Comparison of ENCODE assay signal across 17 cellular contexts in genomic region chr1:149931212-149931805, GRCh38. TPM values are rescaled to one million over a fixed set of nuclear protein-coding genes. Genes with fewer than 3 reads are reported as not detected.
A peak's percentile ranks its signal among the peaks of the same experiment; 100 is the strongest.
DNase-seq lines count a peak whose midpoint lies in the region; ATAC-seq and TF ChIP-seq lines count a peak whose summit lies in the region.
"Had no signal": no experiment of that assay in that cellular context is flagged by ENCODE, and none has a peak within 500 bp of the region (broad histone marks: within the 10 kb centered on the region; RNA-seq: fewer than 3 reads in every experiment).

No MANE protein-coding gene starts in this region.

- H3K4me3 ChIP-seq in PC-3 (ENCODE audit: low read length) = peak overlapping the region; percentile 16; the same call in 1 of the 2 replicates
- H3K4me3 ChIP-seq in CD4-positive, alpha-beta memory T cell (ENCODE audit: low read length in 2 of 2) = no peak overlapping the region

- peaks cover 9% of the 10 kb centered on the region for H3K36me3 ChIP-seq in PC-3 (ENCODE audit: low read depth, low read length)
- H3K36me3 ChIP-seq in CD4-positive, alpha-beta memory T cell (ENCODE audit: insufficient read depth, low read length) = peaks cover 2% of the 10 kb centered on the region

- H3K9me3 Mint-ChIP-seq in activated naive CD8-positive, alpha-beta T cell treated with anti-CD3 and anti-CD28 coated beads, Interleukin-2, amount 10 ng/mL, durations not matched to agents 7 days and 5 days = no peaks in the 10 kb centered on the region
- no peaks in the 10 kb centered on the region for H3K9me3 Mint-ChIP-seq in activated naive CD8-positive, alpha-beta T cell treated with anti-CD3 and anti-CD28 coated beads for 36 hours
- no peaks in the 10 kb centered on the region for H3K9me3 Mint-ChIP-seq in chondrocyte (ENCODE audit: low read depth)
- no peaks in the 10 kb centered on the region for H3K9me3 Mint-ChIP-seq in stimulated activated effector memory CD8-positive, alpha-beta T cell treated with anti-CD3 and anti-CD28 coated beads, Interleukin-12 subunit alpha, Interleukin-12 subunit beta, amount 100 ng/mL, for 72 hours
- H3K9me3 Mint-ChIP-seq in CD4-positive, alpha-beta memory T cell = no peaks in the 10 kb centered on the region

- peaks cover 29% of the 10 kb centered on the region for H3K4me1 Mint-ChIP-seq in activated naive CD8-positive, alpha-beta T cell treated with anti-CD3 and anti-CD28 coated beads, Interleukin-2, amount 10 ng/mL, durations not matched to agents 7 days and 5 days
- peaks cover 11% of the 10 kb centered on the region for H3K4me1 Mint-ChIP-seq in activated naive CD8-positive, alpha-beta T cell treated with anti-CD3 and anti-CD28 coated beads for 36 hours
- H3K4me1 Mint-ChIP-seq in chondrocyte (ENCODE audit: low read depth) = peaks cover 43% of the 10 kb centered on the region
- peaks cover 39% of the 10 kb centered on the region for H3K4me1 Mint-ChIP-seq in stimulated activated effector memory CD8-positive, alpha-beta T cell treated with anti-CD3 and anti-CD28 coated beads, Interleukin-12 subunit alpha, Interleukin-12 subunit beta, amount 100 ng/mL, for 72 hours
- peaks cover 9 to 32% (median 18%) of the 10 kb centered on the region in 4 donors for H3K4me1 Mint-ChIP-seq in CD4-positive, alpha-beta memory T cell

- H3K27me3 ChIP-seq in PC-3 (ENCODE audit: low read length) = no peaks in the 10 kb centered on the region
- H3K27me3 ChIP-seq in CD4-positive, alpha-beta memory T cell (ENCODE audit: insufficient read depth, low read length) = no peaks in the 10 kb centered on the region
- H3K27me3 ChIP-seq: BE2C had no signal

- H3K27me3 Mint-ChIP-seq in activated naive CD8-positive, alpha-beta T cell treated with anti-CD3 and anti-CD28 coated beads, Interleukin-2, amount 10 ng/mL, durations not matched to agents 7 days and 5 days = no peaks in the 10 kb centered on the region
- H3K27me3 Mint-ChIP-seq in activated naive CD8-positive, alpha-beta T cell treated with anti-CD3 and anti-CD28 coated beads for 36 hours = peaks cover 3% of the 10 kb centered on the region
- no peaks in the 10 kb centered on the region for H3K27me3 Mint-ChIP-seq in chondrocyte (ENCODE audit: low read depth)
- peaks cover 3% of the 10 kb centered on the region in 2 donors for H3K27me3 Mint-ChIP-seq in CD4-positive, alpha-beta memory T cell

- H3K9ac ChIP-seq in PC-3 (ENCODE audit: low read length) = no peak overlapping the region

- TF ChIP-seq CTCF in PC-3 (conservative IDR thresholded peaks at IDR 0.05; ENCODE audit: low read depth, low read length) = 0 out of 2 replicates have a peak, but pooled peaks have one; percentile 8
- no peak for TF ChIP-seq CTCF in chondrocyte (IDR thresholded peaks at IDR 0.05)

- CTCF ChIA-PET in PC-3 (lab: Charles Lee) = no interaction called here
- CTCF ChIA-PET in CD4-positive, alpha-beta memory T cell (lab: Charles Lee; ENCODE audit: partially characterized antibody) = no interaction called here

- ATAC-seq in activated naive CD8-positive, alpha-beta T cell treated with anti-CD3 and anti-CD28 coated beads, Interleukin-2, amount 10 ng/mL, durations not matched to agents 7 days and 5 days (ENCODE audit: low read depth) = no peak
- ATAC-seq in PC-3 = no peak
- ATAC-seq in stimulated activated effector memory CD8-positive, alpha-beta T cell treated with anti-CD3 and anti-CD28 coated beads, Interleukin-12 subunit alpha, Interleukin-12 subunit beta, amount 100 ng/mL, for 72 hours = no peak

- peak overlapping the region; percentile 63 for H2AFZ ChIP-seq in PC-3 (ENCODE audit: low read length)

- no peaks in the 10 kb centered on the region for H3K9me2 ChIP-seq in PC-3 (replicated peaks; ENCODE audit: low read length)

- peak overlapping the region; percentile 52 for H3K27ac Mint-ChIP-seq in activated naive CD8-positive, alpha-beta T cell treated with anti-CD3 and anti-CD28 coated beads, Interleukin-2, amount 10 ng/mL, durations not matched to agents 7 days and 5 days
- no peak overlapping the region for H3K27ac Mint-ChIP-seq in activated naive CD8-positive, alpha-beta T cell treated with anti-CD3 and anti-CD28 coated beads for 36 hours
- H3K27ac Mint-ChIP-seq in chondrocyte (ENCODE audit: unreplicated experiment) = peak overlapping the region; percentile 76
- H3K27ac Mint-ChIP-seq in stimulated activated effector memory CD8-positive, alpha-beta T cell treated with anti-CD3 and anti-CD28 coated beads, Interleukin-12 subunit alpha, Interleukin-12 subunit beta, amount 100 ng/mL, for 72 hours = peak overlapping the region; percentile 73
- H3K27ac Mint-ChIP-seq in CD4-positive, alpha-beta memory T cell = peak overlapping the region in 2 of 7 donors; percentile 27 to 72

- H3K79me2 ChIP-seq in PC-3 (ENCODE audit: low read length) = peaks cover 13% of the 10 kb centered on the region

- BruUV-seq in PC-3 (replicated peaks; lab: Mats Ljungman, UMichigan) = no TSS peak

- peak overlapping the region; percentile 54 for H3K27ac ChIP-seq in PC-3 (ENCODE audit: low read length)
- H3K27ac ChIP-seq in CD4-positive, alpha-beta memory T cell (ENCODE audit: low read depth, low read length) = no peak overlapping the region

- no peak for DNase-seq in activated naive CD8-positive, alpha-beta T cell treated with anti-CD3 and anti-CD28 coated beads, Interleukin-2, amount 10 ng/mL, durations not matched to agents 7 days and 5 days
- no peak for DNase-seq in activated naive CD8-positive, alpha-beta T cell treated with anti-CD3 and anti-CD28 coated beads for 36 hours
- DNase-seq in PC-3 (peak; percentile 31), chondrocyte (ENCODE audit: low spot score) (no peak), DMS53 treated with DMSO at 0.1 percent for 48 hours (lab: John Stamatoyannopoulos, UW; ENCODE audit: unreplicated experiment) (no peak), NCI-H146 treated with DMSO at 0.1 percent for 48 hours (lab: John Stamatoyannopoulos, UW; ENCODE audit: unreplicated experiment) (no peak)
- DNase-seq in stimulated activated effector memory CD8-positive, alpha-beta T cell treated with anti-CD3 and anti-CD28 coated beads, Interleukin-12 subunit alpha, Interleukin-12 subunit beta, amount 100 ng/mL, for 72 hours (ENCODE audit: low spot score in 2 of 2) = no peak
- DNase-seq in CD4-positive, alpha-beta memory T cell = no peak
- DNase-seq: activated CD4-positive, CD25-positive, alpha-beta regulatory T cell treated with anti-CD3 and anti-CD28 coated beads, Interleukin-2, amount 50 U/mL, for 72 hours; activated naive CD4-positive, alpha-beta T cell treated with anti-CD3 and anti-CD28 coated beads, Interleukin-2, amount 50 U/mL, for 16 hours; BE2C; islet precursor cell; NCI-H526 treated with DMSO at 0.1 percent for 48 hours; retina; stimulated activated CD4-positive, alpha-beta T cell treated with anti-CD3 and anti-CD28 coated beads, Interleukin-2, amount 100 ng/mL, for 48 hours; stimulated activated naive CD4-positive, alpha-beta T cell had no signal

- H3K36me3 Mint-ChIP-seq in activated naive CD8-positive, alpha-beta T cell treated with anti-CD3 and anti-CD28 coated beads, Interleukin-2, amount 10 ng/mL, durations not matched to agents 7 days and 5 days = peaks cover 5% of the 10 kb centered on the region
- H3K36me3 Mint-ChIP-seq in activated naive CD8-positive, alpha-beta T cell treated with anti-CD3 and anti-CD28 coated beads for 36 hours = peaks cover 12% of the 10 kb centered on the region
- H3K36me3 Mint-ChIP-seq in chondrocyte (ENCODE audit: low read depth) = peaks cover 23% of the 10 kb centered on the region
- H3K36me3 Mint-ChIP-seq in stimulated activated effector memory CD8-positive, alpha-beta T cell treated with anti-CD3 and anti-CD28 coated beads, Interleukin-12 subunit alpha, Interleukin-12 subunit beta, amount 100 ng/mL, for 72 hours = peaks cover 22% of the 10 kb centered on the region
- H3K36me3 Mint-ChIP-seq in CD4-positive, alpha-beta memory T cell = peaks cover under 1 to 13% of the 10 kb centered on the region in 2 donors

- H3K9me3 ChIP-seq in PC-3 (ENCODE audit: low read length) = no peaks in the 10 kb centered on the region
- no peaks in the 10 kb centered on the region for H3K9me3 ChIP-seq in CD4-positive, alpha-beta memory T cell (ENCODE audit: control insufficient read depth in 1 of 2, low read length in 2 of 2)
- H3K9me3 ChIP-seq: BE2C had no signal

- intact Hi-C loops in PC-3 (cut with micrococcal nuclease) = no loop called here
- intact Hi-C loops in CD4-positive, alpha-beta memory T cell (cut with micrococcal nuclease) = no loop called here

- no peaks in the 10 kb centered on the region for H3F3A ChIP-seq in PC-3 (ENCODE audit: low read length, unreplicated experiment)

- peaks cover 9% of the 10 kb centered on the region; the same call in 1 of the 2 replicates for H4K20me1 ChIP-seq in PC-3 (ENCODE audit: low read length)

- peak overlapping the region; percentile 43 for H3K4me2 ChIP-seq in PC-3 (ENCODE audit: low read length)

- POLR2A ChIA-PET in activated naive CD8-positive, alpha-beta T cell treated with anti-CD3 and anti-CD28 coated beads, Interleukin-2, amount 10 ng/mL, durations not matched to agents 7 days and 5 days (lab: Charles Lee) = interaction anchor here (1.5 kb wide), 1 partner anchor 44 kb away, joined by 9 read pairs; a partner anchor contains a TSS
- POLR2A ChIA-PET in PC-3 (lab: Charles Lee; ENCODE audit: unreplicated experiment) = no interaction called here
- POLR2A ChIA-PET in CD4-positive, alpha-beta memory T cell (lab: Charles Lee; ENCODE audit: partially characterized antibody) = interaction anchor here (1.0 to 6.6 kb wide), 2 partner anchors 15 to 44 kb away, joined by 3 to 176 read pairs; a partner anchor contains a TSS

- H3K4me1 ChIP-seq in PC-3 (ENCODE audit: insufficient read depth, low read length) = peaks cover 34% of the 10 kb centered on the region
- peaks cover 21% of the 10 kb centered on the region for H3K4me1 ChIP-seq in CD4-positive, alpha-beta memory T cell (ENCODE audit: insufficient read depth, low read length)

- no peak overlapping the region for H3K4me3 Mint-ChIP-seq in activated naive CD8-positive, alpha-beta T cell treated with anti-CD3 and anti-CD28 coated beads, Interleukin-2, amount 10 ng/mL, durations not matched to agents 7 days and 5 days
- no peak overlapping the region for H3K4me3 Mint-ChIP-seq in activated naive CD8-positive, alpha-beta T cell treated with anti-CD3 and anti-CD28 coated beads for 36 hours
- H3K4me3 Mint-ChIP-seq in chondrocyte (ENCODE audit: unreplicated experiment) = no peak overlapping the region
- peak overlapping the region; percentile 23 for H3K4me3 Mint-ChIP-seq in stimulated activated effector memory CD8-positive, alpha-beta T cell treated with anti-CD3 and anti-CD28 coated beads, Interleukin-12 subunit alpha, Interleukin-12 subunit beta, amount 100 ng/mL, for 72 hours
- H3K4me3 Mint-ChIP-seq in CD4-positive, alpha-beta memory T cell = peak overlapping the region in 2 of 8 donors; percentile 4 to 20

RNA-seq across cellular contexts. Expression of gene SF3B4, which starts 3.7 kb away (rescaled TPM):
- total RNA-seq in activated naive CD8-positive, alpha-beta T cell treated with anti-CD3 and anti-CD28 coated beads, Interleukin-2, amount 10 ng/mL, durations not matched to agents 7 days and 5 days = 10 to 100 TPM; 72.1 to 74.8 TPM
- 100 to 1,000 TPM; 111 to 112 TPM for total RNA-seq in activated naive CD8-positive, alpha-beta T cell treated with anti-CD3 and anti-CD28 coated beads for 36 hours
- 23.5 and 28.1 TPM in 2 replicates for total RNA-seq in PC-3 (2014; rRNA removed)
- total RNA-seq in chondrocyte = 54.7 to 63.9 TPM (median 58.2 TPM) in 3 replicates
- 10 to 100 TPM; 47.7 to 48.8 TPM for total RNA-seq in CD4-positive, alpha-beta memory T cell
- polyA plus RNA-seq in CD4-positive, alpha-beta memory T cell = 100 to 1,000 TPM in 1 of 2 donors, 10 to 100 TPM in 1; 82.2 to 112 TPM

RNA-seq across cellular contexts. Expression of gene MTMR11, which starts 5.4 kb away (rescaled TPM):
- 1 to 10 TPM; 1.6 to 1.8 TPM for total RNA-seq in activated naive CD8-positive, alpha-beta T cell treated with anti-CD3 and anti-CD28 coated beads, Interleukin-2, amount 10 ng/mL, durations not matched to agents 7 days and 5 days
- total RNA-seq in activated naive CD8-positive, alpha-beta T cell treated with anti-CD3 and anti-CD28 coated beads for 36 hours = 1 to 10 TPM in 1 of 2 experiments, under 1 TPM in 1; 0.94 to 1.8 TPM
- total RNA-seq in PC-3 (2014; rRNA removed) = 5.1 and 7.0 TPM in 2 replicates
- 15.4 to 22.3 TPM (median 17.6 TPM) in 3 replicates for total RNA-seq in chondrocyte
- 1 to 10 TPM; 1.3 to 2.1 TPM for total RNA-seq in CD4-positive, alpha-beta memory T cell
- polyA plus RNA-seq in CD4-positive, alpha-beta memory T cell = under 1 TPM in 1 of 2 donors, not detected in 1; 0.28 TPM

RNA-seq across cellular contexts. Expression of gene SV2A, which starts 13.7 kb away (rescaled TPM):
- 10 to 100 TPM; 23.9 to 27.5 TPM for total RNA-seq in activated naive CD8-positive, alpha-beta T cell treated with anti-CD3 and anti-CD28 coated beads, Interleukin-2, amount 10 ng/mL, durations not matched to agents 7 days and 5 days
- total RNA-seq in activated naive CD8-positive, alpha-beta T cell treated with anti-CD3 and anti-CD28 coated beads for 36 hours = 10 to 100 TPM; 12.5 to 12.8 TPM
- not detected in 2 replicates for total RNA-seq in PC-3 (2014; rRNA removed)
- 15.3 to 17.2 TPM (median 16.0 TPM) in 3 replicates for total RNA-seq in chondrocyte
- total RNA-seq in CD4-positive, alpha-beta memory T cell = 1 to 10 TPM; 4.3 to 5.0 TPM
- polyA plus RNA-seq in CD4-positive, alpha-beta memory T cell = 1 to 10 TPM; 2.8 to 2.9 TPM
- total RNA-seq: HT-29 had no signal

RNA-seq across cellular contexts. Expression of gene BOLA1, which starts 31.9 kb away (rescaled TPM):
- 10 to 100 TPM; 23.7 to 25.4 TPM for total RNA-seq in activated naive CD8-positive, alpha-beta T cell treated with anti-CD3 and anti-CD28 coated beads, Interleukin-2, amount 10 ng/mL, durations not matched to agents 7 days and 5 days
- 10 to 100 TPM; 20.6 to 22.6 TPM for total RNA-seq in activated naive CD8-positive, alpha-beta T cell treated with anti-CD3 and anti-CD28 coated beads for 36 hours
- 27.6 and 38.6 TPM in 2 replicates for total RNA-seq in PC-3 (2014; rRNA removed)
- 9.4 to 11.5 TPM (median 10.5 TPM) in 3 replicates for total RNA-seq in chondrocyte
- total RNA-seq in CD4-positive, alpha-beta memory T cell = 10 to 100 TPM; 25.2 TPM
- polyA plus RNA-seq in CD4-positive, alpha-beta memory T cell = 10 to 100 TPM; 25.2 to 31.4 TPM
